ENCODE assay signal across 8 cellular contexts in genomic region chr16:89562027-89562599, GRCh38. TPM values are rescaled to one million over a fixed set of nuclear protein-coding genes. Genes with fewer than 3 reads are reported as not detected.
DNase-seq lines count a peak whose midpoint lies in the region; ATAC-seq and TF ChIP-seq lines count a peak whose summit lies in the region.

No MANE protein-coding gene starts in this region.

- H3K4me3 Mint-ChIP-seq in GM23338 = peak overlapping the region; percentile 95

- TF ChIP-seq CTCF in GM23338 (conservative IDR thresholded peaks at IDR 0.05; ENCODE audit: low read depth in 2 of 2) = no peak
- TF ChIP-seq CTCF in prostate gland (IDR thresholded peaks at IDR 0.05) = no peak

- ATAC-seq in GM23338 = no peak
- no peak for ATAC-seq in GM18870 (IDR thresholded peaks at IDR 0.05; ENCODE audit: unreplicated experiment)
- no peak for ATAC-seq in GM18873 (IDR thresholded peaks at IDR 0.05; ENCODE audit: low FRiP score, unreplicated experiment)
- no peak for ATAC-seq in GM19463 (IDR thresholded peaks at IDR 0.05; ENCODE audit: unreplicated experiment)

- peak overlapping the region; percentile 96 for H3K27ac Mint-ChIP-seq in GM23338

- H3K4me1 ChIP-seq in GM23338 (ENCODE audit: insufficient read depth) = peaks cover 31% of the 10 kb centered on the region
- H3K4me1 ChIP-seq in prostate gland (replicated peaks) = peaks cover 15% of the 10 kb centered on the region

- intact Hi-C loops in prostate gland (cut with DNase I) = loop anchor here (10.0 kb wide), 1 partner anchor 227 kb away; no protein-coding TSS in a partner anchor

- H3K9me2 ChIP-seq in GM23338 (ENCODE audit: insufficient read depth) = no peaks in the 10 kb centered on the region

- H3K27me3 ChIP-seq in GM23338 (ENCODE audit: insufficient read depth) (peaks cover 7% of the 10 kb centered on the region), prostate gland (replicated peaks; ENCODE audit: insufficient read depth) (no peaks in the 10 kb centered on the region)

- no peak for TF ChIP-seq POLR2A in prostate gland (IDR thresholded peaks at IDR 0.05)

- peaks cover 43% of the 10 kb centered on the region for H3K4me1 Mint-ChIP-seq in GM23338

- H3K27me3 Mint-ChIP-seq in GM23338 (ENCODE audit: insufficient read depth, low read depth, poor library complexity) = peaks cover 46% of the 10 kb centered on the region

- peaks cover 32% of the 10 kb centered on the region for H3K79me2 ChIP-seq in GM23338 (replicated peaks; ENCODE audit: insufficient read depth)

- H3F3A ChIP-seq in GM23338 (replicated peaks; ENCODE audit: low read depth) = peaks cover 76% of the 10 kb centered on the region

- peak overlapping the region; percentile 92 for H3K27ac ChIP-seq in GM23338 (ENCODE audit: low read depth)
- H3K27ac ChIP-seq in epithelial cell of prostate = peak overlapping the region; percentile 98
- H3K27ac ChIP-seq in prostate gland = peak overlapping the region in 1 of 2 donors; percentile 91

- no peaks in the 10 kb centered on the region for H3K9me3 ChIP-seq in prostate gland

- H3K4me2 ChIP-seq in GM23338 = peak overlapping the region; percentile 99

- no peak overlapping the region for H2AFZ ChIP-seq in GM23338

- H3K36me3 ChIP-seq in GM23338 (ENCODE audit: insufficient read depth) (peaks cover 29% of the 10 kb centered on the region), prostate gland (peaks cover 6 to 11% of the 10 kb centered on the region in 2 donors)

- WGBS in prostate gland = 44% methylated on average over 19 of the region's 19 CpGs

- peaks cover 55% of the 10 kb centered on the region for H3K36me3 Mint-ChIP-seq in GM23338 (ENCODE audit: low read depth)

- DNase-seq in GM23338 (ENCODE audit: low spot score) = no peak
- DNase-seq in RKO (ENCODE audit: low spot score) = peak; percentile 68
- no peak for DNase-seq in epithelial cell of prostate (ENCODE audit: low read depth, low spot score)
- peak; percentile 28 for DNase-seq in prostate gland (ENCODE audit: low spot score)
- no peak for DNase-seq in DMS153 treated with DMSO at 0.1 percent for 48 hours (lab: John Stamatoyannopoulos, UW; ENCODE audit: unreplicated experiment)

- peaks cover 12% of the 10 kb centered on the region; the same call in 1 of the 3 replicates for H3K9me3 Mint-ChIP-seq in GM23338

- peak overlapping the region; percentile 99 for H3K4me3 ChIP-seq in GM23338
- peak overlapping the region; percentile 67 to 94 for H3K4me3 ChIP-seq in prostate gland

- peaks cover 24% of the 10 kb centered on the region for H4K20me1 ChIP-seq in GM23338 (replicated peaks; ENCODE audit: insufficient read depth)

TF ChIP-seq in GM23338, 12 proteins besides CTCF, POLR2A, EP300 and RAD21 (continues in another document):
- TF ChIP-seq EZH2phosphoT487 (IDR thresholded peaks at IDR 0.05; ENCODE audit: unreplicated experiment) = no peak
- TF ChIP-seq ZNF462 (CRISPR knock-in tag; IDR thresholded peaks at IDR 0.05) = no peak
- TF ChIP-seq JUNB (IDR thresholded peaks at IDR 0.05; ENCODE audit: unreplicated experiment) = no peak
- TF ChIP-seq, protein P1, sequence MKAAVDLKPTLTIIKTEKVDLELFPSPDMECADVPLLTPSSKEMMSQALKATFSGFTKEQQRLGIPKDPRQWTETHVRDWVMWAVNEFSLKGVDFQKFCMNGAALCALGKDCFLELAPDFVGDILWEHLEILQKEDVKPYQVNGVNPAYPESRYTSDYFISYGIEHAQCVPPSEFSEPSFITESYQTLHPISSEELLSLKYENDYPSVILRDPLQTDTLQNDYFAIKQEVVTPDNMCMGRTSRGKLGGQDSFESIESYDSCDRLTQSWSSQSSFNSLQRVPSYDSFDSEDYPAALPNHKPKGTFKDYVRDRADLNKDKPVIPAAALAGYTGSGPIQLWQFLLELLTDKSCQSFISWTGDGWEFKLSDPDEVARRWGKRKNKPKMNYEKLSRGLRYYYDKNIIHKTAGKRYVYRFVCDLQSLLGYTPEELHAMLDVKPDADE (IDR thresholded peaks at IDR 0.05) = no peak
- TF ChIP-seq ZNF331 (CRISPR knock-in tag; IDR thresholded peaks at IDR 0.05; ENCODE audit: low read depth) = no peak
- peak; percentile 43; the same call in 1 of the 2 replicates for TF ChIP-seq POLR2AphosphoS5 (IDR thresholded peaks at IDR 0.05; ENCODE audit: low read depth)

RNA-seq across cellular contexts. Expression of gene RPL13, which starts 1.6 kb away (rescaled TPM):
- total RNA-seq in GM23338 (2014; rRNA removed; shearing (Covaris generic)) = 3,617 and 4,677 TPM in 2 replicates
- 3,489 and 3,901 TPM in 2 replicates for polyA plus RNA-seq in GM23338 (2016; fragmentation: Nextera tagmentation; extraction: Ambion mirVana)
- over 10,000 TPM in 1 of 2 donors, 1,000 to 10,000 TPM in 1; 6,889 to 11,644 TPM for total RNA-seq in prostate gland

RNA-seq across cellular contexts. Expression of gene CPNE7, which starts 13.4 kb away (rescaled TPM):
- total RNA-seq in GM23338 (2014; rRNA removed; shearing (Covaris generic)) = 15.7 and 18.4 TPM in 2 replicates
- 10.0 and 11.2 TPM in 2 replicates for polyA plus RNA-seq in GM23338 (2016; fragmentation: Nextera tagmentation; extraction: Ambion mirVana)
- 1 to 10 TPM in 1 of 2 donors, under 1 TPM in 1; 0.18 to 8.9 TPM for total RNA-seq in prostate gland

RNA-seq across cellular contexts. Expression of gene DPEP1, which starts 51.3 kb away (rescaled TPM):
- 0.93 and 2.3 TPM in 2 replicates for total RNA-seq in GM23338 (2014; rRNA removed; shearing (Covaris generic))
- 0.38 and 1.7 TPM in 2 replicates for polyA plus RNA-seq in GM23338 (2016; fragmentation: Nextera tagmentation; extraction: Ambion mirVana)
- 100 to 1,000 TPM in 1 of 2 donors, not detected in 1; 274 TPM for total RNA-seq in prostate gland

RNA-seq across cellular contexts. Expression of gene SPG7, which starts 53.9 kb away (rescaled TPM):
- total RNA-seq in GM23338 (2014; rRNA removed; shearing (Covaris generic)) = 267 and 326 TPM in 2 replicates
- polyA plus RNA-seq in GM23338 (2016; fragmentation: Nextera tagmentation; extraction: Ambion mirVana) = 69.4 and 77.1 TPM in 2 replicates
- 100 to 1,000 TPM; 128 to 165 TPM for total RNA-seq in prostate gland

Comparison
In these comparisons a context has a peak if more than half of its experiments do, and no peak if none do; other contexts are left out.
1. DNase-seq: peak in RKO (single experiment) and prostate gland (single experiment); none in GM23338 (single experiment), epithelial cell of prostate (single experiment) and DMS153 treated with DMSO at 0.1 percent for 48 hours (single experiment).